Comparison of ENCODE assay signal across 30 cellular contexts in the genomic region with DNA sequence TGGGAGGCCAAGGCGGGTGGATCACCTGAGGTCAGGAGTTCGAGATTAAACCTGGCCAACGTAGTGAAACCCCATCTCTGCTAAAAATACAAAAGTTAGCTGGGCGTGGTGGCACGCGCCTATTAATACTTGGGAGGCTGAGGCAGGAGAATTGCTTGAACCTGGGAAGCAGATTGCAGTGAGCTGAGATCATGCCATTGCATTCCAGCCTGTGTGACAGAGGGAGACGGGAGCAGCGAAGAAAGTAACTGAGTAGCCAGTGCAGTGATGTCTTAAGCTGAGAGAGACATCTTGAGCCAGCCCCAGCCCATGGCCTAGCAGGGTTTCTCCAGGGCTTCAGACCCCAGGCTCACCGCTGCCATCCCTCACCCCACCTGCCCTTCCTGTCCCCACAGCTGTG. TPM values are rescaled to one million over a fixed set of nuclear protein-coding genes. Genes with fewer than 3 reads are reported as not detected.
"Had no signal": no experiment of that assay in that cellular context is flagged by ENCODE, and none has a peak within 500 bp of the region (broad histone marks: within the 10 kb centered on the region; RNA-seq: fewer than 3 reads in every experiment).

No MANE protein-coding gene starts in this region.

- H3K27ac Mint-ChIP-seq: activated naive CD4-positive, alpha-beta T cell treated with anti-CD3 and anti-CD28 coated beads, Interleukin-2, amount 10 ng/mL, durations not matched to agents 7 days and 5 days; stimulated activated naive CD8-positive, alpha-beta T cell treated with anti-CD3 and anti-CD28 coated beads, Interleukin-15, Interleukin-2, amounts not matched to agents 100 ng/mL and 50 ng/mL, for 24 hours had no signal

- DNase-seq: activated CD4-positive, alpha-beta T cell treated with anti-CD3 and anti-CD28 coated beads for 48 hours; activated CD4-positive, alpha-beta T cell treated with anti-CD3 and anti-CD28 coated beads, Interleukin-2, amount 50 U/mL, for 48 hours; activated CD8-positive, alpha-beta memory T cell treated with anti-CD3 and anti-CD28 coated beads for 24 hours; activated gamma-delta T cell; activated naive CD4-positive, alpha-beta T cell treated with anti-CD3 and anti-CD28 coated beads, Interleukin-2, amount 10 ng/mL, durations not matched to agents 7 days and 5 days; amniotic stem cell; colonic mucosa; effector CD8-positive, alpha-beta T cell; esophagus squamous epithelium; left colon; mammary epithelial cell; midbrain; naive thymus-derived CD8-positive, alpha-beta T cell; nucleus accumbens; stimulated activated CD4-positive, alpha-beta T cell treated with anti-CD3 and anti-CD28 coated beads, Interleukin-2, amount 100 ng/mL, for 48 hours; SW 1271; T-helper 17 cell; T1000; tibial artery; upper lobe of right lung; WERI-Rb-1 had no signal

- H3K4me1 Mint-ChIP-seq: activated naive CD4-positive, alpha-beta T cell treated with anti-CD3 and anti-CD28 coated beads, Interleukin-2, amount 10 ng/mL, durations not matched to agents 7 days and 5 days had no signal

- ATAC-seq: activated CD4-positive, CD25-positive, alpha-beta regulatory T cell treated with anti-CD3 and anti-CD28 coated beads, Interleukin-2, amount 50 U/mL, for 24 hours; left colon; naive thymus-derived CD8-positive, alpha-beta T cell; pancreas; T-helper 17 cell; upper lobe of right lung had no signal

- H3K27me3 ChIP-seq: colonic mucosa, esophagus squamous epithelium, hepatocyte, pancreas, right atrium auricular region, tibial artery, upper lobe of right lung had no signal

- H3K4me3 ChIP-seq: colonic mucosa, esophagus squamous epithelium, hepatocyte, pancreas, right atrium auricular region, tibial artery, upper lobe of right lung had no signal

- H3K9me3 ChIP-seq: colonic mucosa, esophagus squamous epithelium, pancreas, right atrium auricular region, tibial artery, upper lobe of right lung had no signal

- H3K36me3 Mint-ChIP-seq: activated naive CD4-positive, alpha-beta T cell treated with anti-CD3 and anti-CD28 coated beads, Interleukin-2, amount 10 ng/mL, durations not matched to agents 7 days and 5 days had no signal

- H3K36me3 ChIP-seq: colonic mucosa, pancreas had no signal

- H3K27ac ChIP-seq: colonic mucosa, epithelial cell of prostate, esophagus squamous epithelium, hepatocyte, pancreas, right atrium auricular region, tibial artery, upper lobe of right lung, WERI-Rb-1 had no signal

- H3K9me3 Mint-ChIP-seq: activated naive CD4-positive, alpha-beta T cell treated with anti-CD3 and anti-CD28 coated beads, Interleukin-2, amount 10 ng/mL, durations not matched to agents 7 days and 5 days; naive thymus-derived CD8-positive, alpha-beta T cell; neural crest cell; stimulated activated naive CD8-positive, alpha-beta T cell treated with anti-CD3 and anti-CD28 coated beads, Interleukin-15, Interleukin-2, amounts not matched to agents 100 ng/mL and 50 ng/mL, for 24 hours had no signal

- H3K27me3 Mint-ChIP-seq: activated naive CD4-positive, alpha-beta T cell treated with anti-CD3 and anti-CD28 coated beads, Interleukin-2, amount 10 ng/mL, durations not matched to agents 7 days and 5 days; naive thymus-derived CD8-positive, alpha-beta T cell; stimulated activated naive CD8-positive, alpha-beta T cell treated with anti-CD3 and anti-CD28 coated beads, Interleukin-15, Interleukin-2, amounts not matched to agents 100 ng/mL and 50 ng/mL, for 24 hours; T-helper 17 cell had no signal

- H3K4me1 ChIP-seq: colonic mucosa, esophagus squamous epithelium, pancreas, right atrium auricular region, tibial artery, upper lobe of right lung had no signal

- H3K4me2 ChIP-seq: hepatocyte had no signal

- H3K4me3 Mint-ChIP-seq: activated naive CD4-positive, alpha-beta T cell treated with anti-CD3 and anti-CD28 coated beads, Interleukin-2, amount 10 ng/mL, durations not matched to agents 7 days and 5 days; naive thymus-derived CD8-positive, alpha-beta T cell; neural crest cell; stimulated activated naive CD8-positive, alpha-beta T cell treated with anti-CD3 and anti-CD28 coated beads, Interleukin-15, Interleukin-2, amounts not matched to agents 100 ng/mL and 50 ng/mL, for 24 hours; T-helper 17 cell had no signal

- H2AFZ ChIP-seq: hepatocyte had no signal

RNA-seq across cellular contexts. Expression of a gene that starts 9.8 kb away (rescaled TPM):
- total RNA-seq: dermis microvascular lymphatic vessel endothelial cell, mammary epithelial cell, neural crest cell, pulmonary artery endothelial cell had no signal
